10 cellular contexts compared by ENCODE assay signal in genomic region chr19:927707-928401, GRCh38. TPM values are rescaled to one million over a fixed set of nuclear protein-coding genes. Genes with fewer than 3 reads are reported as not detected.
DNase-seq lines count a peak whose midpoint lies in the region; ATAC-seq, FAIRE-seq and TF ChIP-seq lines count a peak whose summit lies in the region.
"Had no signal": no experiment of that assay in that cellular context is flagged by ENCODE, and none has a peak within 500 bp of the region (broad histone marks: within the 10 kb centered on the region; RNA-seq: fewer than 3 reads in every experiment).

No MANE protein-coding gene starts in this region.

- H3K4me3 ChIP-seq in ascending aorta (peak overlapping the region; percentile 95 to 98), liver (ENCODE audit: low read depth in 1 of 3, low read length in 3 of 3) (peak overlapping the region in 1 of 3 donors; percentile 90), tibial artery (peak overlapping the region; percentile 80 to 87)

- peaks cover 33% of the 10 kb centered on the region for H3K4me1 Mint-ChIP-seq in activated naive CD4-positive, alpha-beta T cell treated with anti-CD3 and anti-CD28 coated beads, Interleukin-2, amount 10 ng/mL, durations not matched to agents 7 days and 5 days

- TF ChIP-seq CTCF in ascending aorta (IDR thresholded peaks at IDR 0.05) = no peak
- TF ChIP-seq CTCF in liver (IDR thresholded peaks at IDR 0.05; ENCODE audit: low read depth, low read length, missing input control) = no peak
- no peak for TF ChIP-seq CTCF in tibial artery (IDR thresholded peaks at IDR 0.05)

- H3K9me3 Mint-ChIP-seq in activated naive CD4-positive, alpha-beta T cell treated with anti-CD3 and anti-CD28 coated beads, Interleukin-2, amount 10 ng/mL, durations not matched to agents 7 days and 5 days = no peaks in the 10 kb centered on the region

- peaks cover 13% of the 10 kb centered on the region for H3K36me3 Mint-ChIP-seq in activated naive CD4-positive, alpha-beta T cell treated with anti-CD3 and anti-CD28 coated beads, Interleukin-2, amount 10 ng/mL, durations not matched to agents 7 days and 5 days

- TF ChIP-seq RAD21 in liver (IDR thresholded peaks at IDR 0.05) = no peak

- peak overlapping the region in 1 of 2 donors; percentile 27 for H3K9ac ChIP-seq in liver (ENCODE audit: low read depth in 1 of 2, low read length in 2 of 2)

- H3K4me1 ChIP-seq in ascending aorta (peaks cover 11 to 16% of the 10 kb centered on the region in 2 donors), liver (ENCODE audit: control insufficient read depth in 4 of 4, insufficient read depth in 4 of 4, low read length in 3 of 4) (peaks cover 11 to 38% (median 20%) of the 10 kb centered on the region in 4 donors), tibial artery (peaks cover 0 to 37% (median 21%) of the 10 kb centered on the region in 4 donors)

- DNase-seq in activated naive CD4-positive, alpha-beta T cell treated with anti-CD3 and anti-CD28 coated beads, Interleukin-2, amount 10 ng/mL, durations not matched to agents 7 days and 5 days = no peak
- DNase-seq in activated naive CD4-positive, alpha-beta T cell treated with Interleukin-2 at 50 U/mL for 16 hours = no peak
- DNase-seq in ascending aorta (ENCODE audit: low spot score in 2 of 2) (no peak), tibial artery (no peak), H54 (ENCODE audit: insufficient read length, low spot score) (no peak)
- DNase-seq in stimulated activated CD4-positive, alpha-beta T cell treated with anti-CD3 and anti-CD28 coated beads, Interleukin-15, amount 100 ng/mL, for 24 hours = no peak

- TF ChIP-seq POLR2A in H54 (IDR thresholded peaks at IDR 0.05; ENCODE audit: low read depth, low read length) = no peak

- no peak for FAIRE-seq in H54 (lab: Jason Lieb, UNC)

- intact Hi-C loops in ascending aorta (cut with DNase I) = loop anchor here (1.0 to 10.0 kb wide), 3 partner anchors 13 to 317 kb away; partner anchors contain the start of genes ATP5F1D and MIDN
- intact Hi-C loops in tibial artery (cut with DNase I; ENCODE audit: low total_unique reads) = loop anchor here (10.0 kb wide), 1 partner anchor 177 kb away; the partner anchor contains the start of gene GPX4

- H3K27me3 Mint-ChIP-seq in activated naive CD4-positive, alpha-beta T cell treated with anti-CD3 and anti-CD28 coated beads, Interleukin-2, amount 10 ng/mL, durations not matched to agents 7 days and 5 days = peaks cover 10% of the 10 kb centered on the region

- peak overlapping the region; percentile 50 for H3K4me3 Mint-ChIP-seq in activated naive CD4-positive, alpha-beta T cell treated with anti-CD3 and anti-CD28 coated beads, Interleukin-2, amount 10 ng/mL, durations not matched to agents 7 days and 5 days

- H3K36me3 ChIP-seq in ascending aorta = no peaks in the 10 kb centered on the region
- H3K36me3 ChIP-seq in liver (ENCODE audit: control insufficient read depth in 4 of 4, insufficient read depth in 3 of 4, low read depth in 1 of 4, low read length in 3 of 4) = no peaks in the 10 kb centered on the region
- H3K36me3 ChIP-seq in tibial artery = no peaks in the 10 kb centered on the region

- CTCF ChIA-PET in activated naive CD4-positive, alpha-beta T cell treated with anti-CD3 and anti-CD28 coated beads, Interleukin-2, amount 10 ng/mL, durations not matched to agents 7 days and 5 days (lab: Charles Lee) = interaction anchor here (0.5 kb wide), 1 partner anchor 34 kb away, joined by 3 read pairs; no protein-coding TSS in a partner anchor

- 66% methylated on average over 15 of the region's 15 CpGs for WGBS in liver

- ATAC-seq in HG03025 (IDR thresholded peaks at IDR 0.05; ENCODE audit: low FRiP score, unreplicated experiment) = no peak

- H3K27ac ChIP-seq in ascending aorta = peak overlapping the region; percentile 42 to 59
- no peak overlapping the region for H3K27ac ChIP-seq in liver (ENCODE audit: low read depth in 1 of 2, low read length in 2 of 2)
- peak overlapping the region; percentile 61 to 74 for H3K27ac ChIP-seq in tibial artery

- H3K27ac Mint-ChIP-seq in activated naive CD4-positive, alpha-beta T cell treated with anti-CD3 and anti-CD28 coated beads, Interleukin-2, amount 10 ng/mL, durations not matched to agents 7 days and 5 days = peak overlapping the region; percentile 24

- H3K9me3 ChIP-seq in ascending aorta (no peaks in the 10 kb centered on the region), liver (ENCODE audit: control insufficient read depth in 4 of 4, low read length in 3 of 4) (no peaks in the 10 kb centered on the region), tibial artery (no peaks in the 10 kb centered on the region)

- no peaks in the 10 kb centered on the region for H3K27me3 ChIP-seq in ascending aorta
- no peaks in the 10 kb centered on the region for H3K27me3 ChIP-seq in liver (ENCODE audit: control insufficient read depth in 4 of 4, insufficient read depth in 4 of 4, low read length in 3 of 4)
- peaks cover 0 to 7% of the 10 kb centered on the region in 2 donors for H3K27me3 ChIP-seq in tibial artery

TF ChIP-seq in liver, 16 proteins besides CTCF, POLR2A, EP300 and RAD21:
- TF ChIP-seq NR2F2 (IDR thresholded peaks at IDR 0.05) (peak; percentile 12), RXRA (IDR thresholded peaks at IDR 0.05) (no peak)

RNA-seq across cellular contexts. Expression of gene ARID3A, which starts 2.0 kb away (rescaled TPM):
- 55.3 TPM for total RNA-seq in ascending aorta
- 10 to 100 TPM in 1 of 2 donors, 1 to 10 TPM in 1; 5.2 to 42.4 TPM for total RNA-seq in liver
- polyA plus RNA-seq in liver = 1 to 10 TPM in 1 of 2 donors, under 1 TPM in 1; 0.74 to 1.0 TPM

RNA-seq across cellular contexts. Expression of gene KISS1R, which starts 10.7 kb away (rescaled TPM):
- not detected for total RNA-seq in ascending aorta
- total RNA-seq in liver = not detected
- polyA plus RNA-seq in liver = not detected
- total RNA-seq: skeletal muscle tissue had no signal

RNA-seq across cellular contexts. Expression of gene R3HDM4, which starts 14.8 kb away (rescaled TPM):
- total RNA-seq in ascending aorta = 81.5 TPM
- total RNA-seq in liver = 10 to 100 TPM; 17.4 to 72.4 TPM
- polyA plus RNA-seq in liver = 10 to 100 TPM; 14.1 to 23.0 TPM

RNA-seq across cellular contexts. Expression of gene RNU6-9, which starts 34.6 kb away (rescaled TPM):
- total RNA-seq in ascending aorta = not detected
- total RNA-seq in liver = not detected
- not detected for polyA plus RNA-seq in liver
- total RNA-seq: epithelial cell of proximal tubule, skeletal muscle tissue had no signal

RNA-seq across cellular contexts. Expression of gene MED16, which starts 34.9 kb away (rescaled TPM):
- total RNA-seq in ascending aorta (73.2 TPM), liver (10 to 100 TPM; 39.7 to 42.3 TPM)
- polyA plus RNA-seq in liver = 10 to 100 TPM; 30.6 to 50.5 TPM

Comparison
In these comparisons a context has a peak if more than half of its experiments do, and no peak if none do; other contexts are left out.
1. H3K27ac ChIP-seq: peak in ascending aorta (2 of 2) and tibial artery (2 of 2); none in liver (0 of 2).